In genomic region chr7:45881759-45882464, GRCh38 we compare ENCODE assay signal across 1 cellular context.
A peak's percentile ranks its signal among the peaks of the same experiment; 100 is the strongest.
TF ChIP-seq lines count a peak whose summit lies in the region.

No MANE protein-coding gene starts in this region.

TF ChIP-seq in HepG2, 621 proteins besides CTCF, POLR2A, EP300 and RAD21 (continued from another document and continues in another):
- 0 out of 2 replicates have a peak, but pooled peaks have one; percentile 18 for TF ChIP-seq ZNF773 (CRISPR knock-in tag; IDR thresholded peaks at IDR 0.05; ENCODE audit: borderline replicate concordance)
- TF ChIP-seq KDM5A (IDR thresholded peaks at IDR 0.05; ENCODE audit: borderline replicate concordance, low read length): peak; percentile 30; the same call in 1 of the 2 replicates
- TF ChIP-seq PHF20 (CRISPR knock-in tag; IDR thresholded peaks at IDR 0.05): no peak
- TF ChIP-seq ZNF253 (CRISPR knock-in tag; IDR thresholded peaks at IDR 0.05; ENCODE audit: borderline replicate concordance): peak; percentile 57; the same call in 1 of the 2 replicates
- TF ChIP-seq NRL (CRISPR knock-in tag; IDR thresholded peaks at IDR 0.05; ENCODE audit: borderline replicate concordance): no peak
- TF ChIP-seq SMARCE1 (IDR thresholded peaks at IDR 0.05; ENCODE audit: borderline replicate concordance): no peak
- no peak for TF ChIP-seq ZNF234 (CRISPR knock-in tag; conservative IDR thresholded peaks at IDR 0.05)
- peak; percentile 63; the same call in 1 of the 2 replicates for TF ChIP-seq AKNA (CRISPR knock-in tag; IDR thresholded peaks at IDR 0.05; ENCODE audit: borderline replicate concordance)
- no peak for TF ChIP-seq LBX2 (CRISPR knock-in tag; IDR thresholded peaks at IDR 0.05; ENCODE audit: borderline replicate concordance)
- peak; percentile 82 for TF ChIP-seq KLF6 (CRISPR knock-in tag; IDR thresholded peaks at IDR 0.05)
- no peak; the same call in 1 of the 2 replicates for TF ChIP-seq ZBTB7A (CRISPR knock-in tag; IDR thresholded peaks at IDR 0.05)
- TF ChIP-seq ZFP62 (CRISPR knock-in tag; IDR thresholded peaks at IDR 0.05): 0 out of 2 replicates have a peak, but pooled peaks have one; percentile 19
- peak; percentile 99 for TF ChIP-seq SOX5 (CRISPR knock-in tag; IDR thresholded peaks at IDR 0.05; ENCODE audit: borderline replicate concordance)
- TF ChIP-seq ZNF143 (CRISPR knock-in tag; IDR thresholded peaks at IDR 0.05): peak; percentile 20; the same call in 1 of the 2 replicates
- TF ChIP-seq ZFY (CRISPR knock-in tag; IDR thresholded peaks at IDR 0.05): peak; percentile 25; the same call in 1 of the 2 replicates
- TF ChIP-seq ZNF121 (CRISPR knock-in tag; IDR thresholded peaks at IDR 0.05): peak; percentile 56
- TF ChIP-seq, protein P1, sequence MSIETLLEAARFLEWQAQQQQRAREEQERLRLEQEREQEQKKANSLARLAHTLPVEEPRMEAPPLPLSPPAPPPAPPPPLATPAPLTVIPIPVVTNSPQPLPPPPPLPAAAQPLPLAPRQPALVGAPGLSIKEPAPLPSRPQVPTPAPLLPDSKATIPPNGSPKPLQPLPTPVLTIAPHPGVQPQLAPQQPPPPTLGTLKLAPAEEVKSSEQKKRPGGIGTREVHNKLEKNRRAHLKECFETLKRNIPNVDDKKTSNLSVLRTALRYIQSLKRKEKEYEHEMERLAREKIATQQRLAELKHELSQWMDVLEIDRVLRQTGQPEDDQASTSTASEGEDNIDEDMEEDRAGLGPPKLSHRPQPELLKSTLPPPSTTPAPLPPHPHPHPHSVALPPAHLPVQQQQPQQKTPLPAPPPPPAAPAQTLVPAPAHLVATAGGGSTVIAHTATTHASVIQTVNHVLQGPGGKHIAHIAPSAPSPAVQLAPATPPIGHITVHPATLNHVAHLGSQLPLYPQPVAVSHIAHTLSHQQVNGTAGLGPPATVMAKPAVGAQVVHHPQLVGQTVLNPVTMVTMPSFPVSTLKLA (IDR thresholded peaks at IDR 0.05): peak; percentile 31; the same call in 1 of the 2 replicates
- TF ChIP-seq GPN1 (CRISPR knock-in tag; IDR thresholded peaks at IDR 0.05; ENCODE audit: borderline replicate concordance): no peak
- TF ChIP-seq SRSF4 (IDR thresholded peaks at IDR 0.05; ENCODE audit: low read depth, low read length, poor library complexity, severe bottlenecking): no peak
- peak; percentile 93; the same call in 1 of the 2 replicates for TF ChIP-seq ZNF749 (CRISPR knock-in tag; IDR thresholded peaks at IDR 0.05; ENCODE audit: borderline replicate concordance)
- no peak for TF ChIP-seq PHB2 (IDR thresholded peaks at IDR 0.05; ENCODE audit: partially characterized antibody)
- TF ChIP-seq SP4 (CRISPR knock-in tag; IDR thresholded peaks at IDR 0.05): peak; percentile 58; the same call in 1 of the 2 replicates
- no peak for TF ChIP-seq ZNF850 (CRISPR knock-in tag; conservative IDR thresholded peaks at IDR 0.05)
- peak; percentile 66; the same call in 1 of the 2 replicates for TF ChIP-seq ZNF460 (CRISPR knock-in tag; IDR thresholded peaks at IDR 0.05; ENCODE audit: borderline replicate concordance)
- TF ChIP-seq, protein P2, sequence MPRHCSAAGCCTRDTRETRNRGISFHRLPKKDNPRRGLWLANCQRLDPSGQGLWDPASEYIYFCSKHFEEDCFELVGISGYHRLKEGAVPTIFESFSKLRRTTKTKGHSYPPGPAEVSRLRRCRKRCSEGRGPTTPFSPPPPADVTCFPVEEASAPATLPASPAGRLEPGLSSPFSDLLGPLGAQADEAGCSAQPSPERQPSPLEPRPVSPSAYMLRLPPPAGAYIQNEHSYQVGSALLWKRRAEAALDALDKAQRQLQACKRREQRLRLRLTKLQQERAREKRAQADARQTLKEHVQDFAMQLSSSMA (CRISPR knock-in tag; IDR thresholded peaks at IDR 0.05): no peak
- peak; percentile 86 to 89 for TF ChIP-seq NR2F1 (CRISPR knock-in tag; IDR thresholded peaks at IDR 0.05)
- peak; percentile 99 for TF ChIP-seq NCOA2 (CRISPR knock-in tag; IDR thresholded peaks at IDR 0.05)
- no peak for TF ChIP-seq SP2 (CRISPR knock-in tag; IDR thresholded peaks at IDR 0.05)
- TF ChIP-seq AGO2 (optimal IDR thresholded peaks at IDR 0.05; ENCODE audit: low read depth, low read length): no peak
- TF ChIP-seq, protein P3, sequence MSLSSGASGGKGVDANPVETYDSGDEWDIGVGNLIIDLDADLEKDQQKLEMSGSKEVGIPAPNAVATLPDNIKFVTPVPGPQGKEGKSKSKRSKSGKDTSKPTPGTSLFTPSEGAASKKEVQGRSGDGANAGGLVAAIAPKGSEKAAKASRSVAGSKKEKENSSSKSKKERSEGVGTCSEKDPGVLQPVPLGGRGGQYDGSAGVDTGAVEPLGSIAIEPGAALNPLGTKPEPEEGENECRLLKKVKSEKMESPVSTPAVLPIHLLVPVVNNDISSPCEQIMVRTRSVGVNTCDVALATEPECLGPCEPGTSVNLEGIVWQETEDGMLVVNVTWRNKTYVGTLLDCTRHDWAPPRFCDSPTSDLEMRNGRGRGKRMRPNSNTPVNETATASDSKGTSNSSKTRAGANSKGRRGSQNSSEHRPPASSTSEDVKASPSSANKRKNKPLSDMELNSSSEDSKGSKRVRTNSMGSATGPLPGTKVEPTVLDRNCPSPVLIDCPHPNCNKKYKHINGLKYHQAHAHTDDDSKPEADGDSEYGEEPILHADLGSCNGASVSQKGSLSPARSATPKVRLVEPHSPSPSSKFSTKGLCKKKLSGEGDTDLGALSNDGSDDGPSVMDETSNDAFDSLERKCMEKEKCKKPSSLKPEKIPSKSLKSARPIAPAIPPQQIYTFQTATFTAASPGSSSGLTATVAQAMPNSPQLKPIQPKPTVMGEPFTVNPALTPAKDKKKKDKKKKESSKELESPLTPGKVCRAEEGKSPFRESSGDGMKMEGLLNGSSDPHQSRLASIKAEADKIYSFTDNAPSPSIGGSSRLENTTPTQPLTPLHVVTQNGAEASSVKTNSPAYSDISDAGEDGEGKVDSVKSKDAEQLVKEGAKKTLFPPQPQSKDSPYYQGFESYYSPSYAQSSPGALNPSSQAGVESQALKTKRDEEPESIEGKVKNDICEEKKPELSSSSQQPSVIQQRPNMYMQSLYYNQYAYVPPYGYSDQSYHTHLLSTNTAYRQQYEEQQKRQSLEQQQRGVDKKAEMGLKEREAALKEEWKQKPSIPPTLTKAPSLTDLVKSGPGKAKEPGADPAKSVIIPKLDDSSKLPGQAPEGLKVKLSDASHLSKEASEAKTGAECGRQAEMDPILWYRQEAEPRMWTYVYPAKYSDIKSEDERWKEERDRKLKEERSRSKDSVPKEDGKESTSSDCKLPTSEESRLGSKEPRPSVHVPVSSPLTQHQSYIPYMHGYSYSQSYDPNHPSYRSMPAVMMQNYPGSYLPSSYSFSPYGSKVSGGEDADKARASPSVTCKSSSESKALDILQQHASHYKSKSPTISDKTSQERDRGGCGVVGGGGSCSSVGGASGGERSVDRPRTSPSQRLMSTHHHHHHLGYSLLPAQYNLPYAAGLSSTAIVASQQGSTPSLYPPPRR (CRISPR knock-in tag; IDR thresholded peaks at IDR 0.05; ENCODE audit: borderline replicate concordance): peak; percentile 98
- TF ChIP-seq, protein P4, sequence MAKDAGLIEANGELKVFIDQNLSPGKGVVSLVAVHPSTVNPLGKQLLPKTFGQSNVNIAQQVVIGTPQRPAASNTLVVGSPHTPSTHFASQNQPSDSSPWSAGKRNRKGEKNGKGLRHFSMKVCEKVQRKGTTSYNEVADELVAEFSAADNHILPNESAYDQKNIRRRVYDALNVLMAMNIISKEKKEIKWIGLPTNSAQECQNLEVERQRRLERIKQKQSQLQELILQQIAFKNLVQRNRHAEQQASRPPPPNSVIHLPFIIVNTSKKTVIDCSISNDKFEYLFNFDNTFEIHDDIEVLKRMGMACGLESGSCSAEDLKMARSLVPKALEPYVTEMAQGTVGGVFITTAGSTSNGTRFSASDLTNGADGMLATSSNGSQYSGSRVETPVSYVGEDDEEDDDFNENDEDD (CRISPR knock-in tag; IDR thresholded peaks at IDR 0.05; ENCODE audit: borderline replicate concordance): no peak
- no peak for TF ChIP-seq ISX (CRISPR knock-in tag; conservative IDR thresholded peaks at IDR 0.05)
- TF ChIP-seq, protein P5, sequence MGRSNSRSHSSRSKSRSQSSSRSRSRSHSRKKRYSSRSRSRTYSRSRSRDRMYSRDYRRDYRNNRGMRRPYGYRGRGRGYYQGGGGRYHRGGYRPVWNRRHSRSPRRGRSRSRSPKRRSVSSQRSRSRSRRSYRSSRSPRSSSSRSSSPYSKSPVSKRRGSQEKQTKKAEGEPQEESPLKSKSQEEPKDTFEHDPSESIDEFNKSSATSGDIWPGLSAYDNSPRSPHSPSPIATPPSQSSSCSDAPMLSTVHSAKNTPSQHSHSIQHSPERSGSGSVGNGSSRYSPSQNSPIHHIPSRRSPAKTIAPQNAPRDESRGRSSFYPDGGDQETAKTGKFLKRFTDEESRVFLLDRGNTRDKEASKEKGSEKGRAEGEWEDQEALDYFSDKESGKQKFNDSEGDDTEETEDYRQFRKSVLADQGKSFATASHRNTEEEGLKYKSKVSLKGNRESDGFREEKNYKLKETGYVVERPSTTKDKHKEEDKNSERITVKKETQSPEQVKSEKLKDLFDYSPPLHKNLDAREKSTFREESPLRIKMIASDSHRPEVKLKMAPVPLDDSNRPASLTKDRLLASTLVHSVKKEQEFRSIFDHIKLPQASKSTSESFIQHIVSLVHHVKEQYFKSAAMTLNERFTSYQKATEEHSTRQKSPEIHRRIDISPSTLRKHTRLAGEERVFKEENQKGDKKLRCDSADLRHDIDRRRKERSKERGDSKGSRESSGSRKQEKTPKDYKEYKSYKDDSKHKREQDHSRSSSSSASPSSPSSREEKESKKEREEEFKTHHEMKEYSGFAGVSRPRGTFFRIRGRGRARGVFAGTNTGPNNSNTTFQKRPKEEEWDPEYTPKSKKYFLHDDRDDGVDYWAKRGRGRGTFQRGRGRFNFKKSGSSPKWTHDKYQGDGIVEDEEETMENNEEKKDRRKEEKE (IDR thresholded peaks at IDR 0.05): no peak
- TF ChIP-seq ZNF44 (CRISPR knock-in tag; IDR thresholded peaks at IDR 0.05): peak; percentile 84; the same call in 1 of the 2 replicates
- no peak for TF ChIP-seq KLF15 (CRISPR knock-in tag; IDR thresholded peaks at IDR 0.05; ENCODE audit: borderline replicate concordance)
- TF ChIP-seq ZNF232 (CRISPR knock-in tag; IDR thresholded peaks at IDR 0.05; ENCODE audit: borderline replicate concordance): peak; percentile 82
- no peak for TF ChIP-seq ARID2 (CRISPR knock-in tag; IDR thresholded peaks at IDR 0.05; ENCODE audit: borderline replicate concordance)
- no peak for TF ChIP-seq SP140L (CRISPR knock-in tag; IDR thresholded peaks at IDR 0.05; ENCODE audit: borderline replicate concordance)
- peak; percentile 34; the same call in 1 of the 2 replicates for TF ChIP-seq MZF1 (CRISPR knock-in tag; IDR thresholded peaks at IDR 0.05; ENCODE audit: borderline replicate concordance)
- TF ChIP-seq GPBP1L1 (CRISPR knock-in tag; IDR thresholded peaks at IDR 0.05): no peak
- peak; percentile 94; the same call in 1 of the 2 replicates for TF ChIP-seq TSC22D2 (CRISPR knock-in tag; IDR thresholded peaks at IDR 0.05; ENCODE audit: borderline replicate concordance)
